28 cellular contexts compared by ENCODE assay signal in genomic region chr14:101453225-101453624, GRCh38.
"Had no signal": no experiment of that assay in that cellular context is flagged by ENCODE, and none has a peak within 500 bp of the region (broad histone marks: within the 10 kb centered on the region; RNA-seq: fewer than 3 reads in every experiment).

No MANE protein-coding gene starts in this region.

- H3K4me3 ChIP-seq: ascending aorta, cardiac muscle cell, colonic mucosa had no signal

- DNase-seq: activated B cell treated with CpG ODN at 0.5 μM for 24 hours; activated CD4-positive, alpha-beta memory T cell treated with anti-CD3 and anti-CD28 coated beads, Interleukin-2, amount 10 ng/mL, durations not matched to agents 7 days and 5 days; activated CD4-positive, alpha-beta T cell treated with anti-CD3 and anti-CD28 coated beads for 1 hour; activated CD4-positive, alpha-beta T cell treated with anti-CD3 and anti-CD28 coated beads for 36 hours; activated CD4-positive, alpha-beta T cell treated with anti-CD3 and anti-CD28 coated beads for 48 hours; activated CD4-positive, alpha-beta T cell treated with anti-CD3 and anti-CD28 coated beads, Interleukin-2, amount 10 ng/mL, durations not matched to agents 7 days and 5 days; activated CD4-positive, alpha-beta T cell treated with anti-CD3 and anti-CD28 coated beads, Interleukin-2, amount 50 U/mL, for 48 hours; activated CD8-positive, alpha-beta memory T cell treated with anti-CD3 and anti-CD28 coated beads for 24 hours; activated CD8-positive, alpha-beta memory T cell treated with anti-CD3 and anti-CD28 coated beads, Interleukin-2, amount 10 ng/mL, durations not matched to agents 7 days and 5 days; activated CD8-positive, alpha-beta memory T cell treated with anti-CD3 and anti-CD28 coated beads, Interleukin-2, amount 50 U/mL, for 48 hours; activated CD8-positive, alpha-beta T cell treated with anti-CD3 and anti-CD28 coated beads, Interleukin-2, amount 10 ng/mL, durations not matched to agents 7 days and 5 days; activated effector memory CD4-positive, alpha-beta T cell treated with Interleukin-2 at 50 U/mL for 16 hours; activated gamma-delta T cell; activated naive CD4-positive, alpha-beta T cell treated with anti-CD3 and anti-CD28 coated beads, Interleukin-2, amount 10 ng/mL, durations not matched to agents 7 days and 5 days; activated naive CD4-positive, alpha-beta T cell treated with Interleukin-2 at 50 U/mL for 16 hours; activated naive CD8-positive, alpha-beta T cell treated with anti-CD3 and anti-CD28 coated beads, Interleukin-2, amount 10 ng/mL, durations not matched to agents 7 days and 5 days; activated naive CD8-positive, alpha-beta T cell treated with anti-CD3 and anti-CD28 coated beads, Interleukin-2, amount 50 U/mL, for 24 hours; activated T-cell treated with anti-CD3 and anti-CD28 coated beads, Interleukin-2, amount 50 U/mL, for 24 hours; activated T-cell treated with anti-CD3 and anti-CD28 coated beads, Interleukin-2, amount 50 U/mL, for 48 hours; amygdala; anterior cingulate cortex; caudate nucleus; cerebellar nuclear complex; colonic mucosa; T-helper 9 cell had no signal

- ATAC-seq: activated CD4-positive, alpha-beta T cell treated with anti-CD3 and anti-CD28 coated beads for 36 hours; activated CD8-positive, alpha-beta memory T cell treated with anti-CD3 and anti-CD28 coated beads, Interleukin-2, amount 10 ng/mL, durations not matched to agents 7 days and 5 days; activated CD8-positive, alpha-beta T cell treated with anti-CD3 and anti-CD28 coated beads, Interleukin-2, amount 10 ng/mL, durations not matched to agents 7 days and 5 days; activated naive CD8-positive, alpha-beta T cell treated with anti-CD3 and anti-CD28 coated beads, Interleukin-2, amount 50 U/mL, for 24 hours had no signal

- H3K4me1 ChIP-seq: colonic mucosa had no signal

- H3K36me3 ChIP-seq: ascending aorta, cardiac muscle cell, colonic mucosa had no signal

- H3K9me3 ChIP-seq: ascending aorta, colonic mucosa had no signal

- H3K27ac ChIP-seq: ascending aorta, cardiac muscle cell, colonic mucosa, VCaP had no signal
